15 cellular contexts compared by ENCODE assay signal in genomic region chr21:34148826-34149558, GRCh38.
DNase-seq lines count a peak whose midpoint lies in the region; ATAC-seq and TF ChIP-seq lines count a peak whose summit lies in the region.
"Had no signal": no experiment of that assay in that cellular context is flagged by ENCODE, and none has a peak within 500 bp of the region (broad histone marks: within the 10 kb centered on the region; RNA-seq: fewer than 3 reads in every experiment).

No MANE protein-coding gene starts in this region.

- no peak for DNase-seq in GM23338 (ENCODE audit: low spot score)
- DNase-seq in ascending aorta (ENCODE audit: low spot score in 2 of 2): no peak
- DNase-seq in medulla oblongata (ENCODE audit: extremely low spot score): peak; percentile 75
- DNase-seq in sciatic nerve (ENCODE audit: low spot score): no peak
- no peak for DNase-seq in NCI-H1092 treated with DMSO at 0.1 percent for 48 hours (lab: John Stamatoyannopoulos, UW)
- DNase-seq in NCI-H2107 (lab: John Stamatoyannopoulos, UW): no peak
- DNase-seq in NCI-H2081 treated with DMSO at 0.1 percent for 48 hours (lab: John Stamatoyannopoulos, UW): no peak
- DNase-seq: ACHN; BE2C; CD8-positive, alpha-beta T cell; GF-D8; GM23248; NCI-H146; NCI-H446 had no signal

- H3K36me3 ChIP-seq in GM23338 (ENCODE audit: insufficient read depth): peaks cover 11% of the 10 kb centered on the region; the same call in 1 of the 2 replicates
- peaks cover 0 to 4% of the 10 kb centered on the region in 2 donors for H3K36me3 ChIP-seq in ascending aorta
- H3K36me3 ChIP-seq: BE2C had no signal

- no peaks in the 10 kb centered on the region; the same call in 1 of the 2 replicates for H3F3A ChIP-seq in GM23338 (replicated peaks; ENCODE audit: low read depth)

- no peaks in the 10 kb centered on the region for H3K4me1 Mint-ChIP-seq in GM23338

- peaks cover 30% of the 10 kb centered on the region for H3K9me3 Mint-ChIP-seq in GM23338
- H3K9me3 Mint-ChIP-seq: CD8-positive, alpha-beta T cell had no signal

- peaks cover 3% of the 10 kb centered on the region; the same call in 1 of the 2 replicates for H3K79me2 ChIP-seq in GM23338 (replicated peaks; ENCODE audit: insufficient read depth)

- no peak overlapping the region for H3K4me2 ChIP-seq in GM23338

- TF ChIP-seq CTCF in GM23338 (conservative IDR thresholded peaks at IDR 0.05; ENCODE audit: low read depth in 2 of 2) (no peak), ascending aorta (IDR thresholded peaks at IDR 0.05) (no peak)

- peaks cover 53% of the 10 kb centered on the region for H3K36me3 Mint-ChIP-seq in GM23338 (ENCODE audit: low read depth)

- H2AFZ ChIP-seq in GM23338: no peak overlapping the region
- H2AFZ ChIP-seq: GM23248 had no signal

- H3K4me3 ChIP-seq in GM23338 (no peak overlapping the region), ascending aorta (no peak overlapping the region)
- H3K4me3 ChIP-seq: GM23248 had no signal

- H3K9me3 ChIP-seq in ascending aorta: no peaks in the 10 kb centered on the region
- H3K9me3 ChIP-seq: BE2C had no signal

- no peaks in the 10 kb centered on the region for H4K20me1 ChIP-seq in GM23338 (replicated peaks; ENCODE audit: insufficient read depth)

- no peak overlapping the region for H3K27ac Mint-ChIP-seq in GM23338

- no peak for ATAC-seq in GM23338
- peak; percentile 74 for ATAC-seq in sciatic nerve
- no peak for ATAC-seq in HG03432 (IDR thresholded peaks at IDR 0.05; ENCODE audit: unreplicated experiment)
- ATAC-seq: CD8-positive, alpha-beta T cell had no signal

- no peaks in the 10 kb centered on the region for H3K9me2 ChIP-seq in GM23338 (ENCODE audit: insufficient read depth)

- intact Hi-C loops in ascending aorta (cut with DNase I): no loop called here
- intact Hi-C loops in sciatic nerve (cut with DNase I): no loop called here

- H3K27me3 Mint-ChIP-seq in GM23338 (ENCODE audit: insufficient read depth, low read depth, poor library complexity): peaks cover 9% of the 10 kb centered on the region

- H3K27me3 ChIP-seq in GM23338 (ENCODE audit: insufficient read depth): no peaks in the 10 kb centered on the region
- H3K27me3 ChIP-seq in ascending aorta: no peaks in the 10 kb centered on the region
- H3K27me3 ChIP-seq: BE2C had no signal

- H3K27ac ChIP-seq in GM23338 (ENCODE audit: low read depth) (peak overlapping the region; percentile 55; the same call in 1 of the 2 replicates), ascending aorta (peak overlapping the region; percentile 1 to 49)
- H3K27ac ChIP-seq: GM23248 had no signal

- H3K4me1 ChIP-seq in GM23338 (ENCODE audit: insufficient read depth): no peaks in the 10 kb centered on the region
- H3K4me1 ChIP-seq in ascending aorta: peaks cover 9 to 43% of the 10 kb centered on the region in 2 donors
- H3K4me1 ChIP-seq: BE2C had no signal

- H3K4me3 Mint-ChIP-seq in GM23338: no peak overlapping the region
- H3K4me3 Mint-ChIP-seq: CD8-positive, alpha-beta T cell had no signal

TF ChIP-seq in GM23338, 12 proteins besides CTCF, POLR2A, EP300 and RAD21 (continues in another document):
- TF ChIP-seq, protein P1, sequence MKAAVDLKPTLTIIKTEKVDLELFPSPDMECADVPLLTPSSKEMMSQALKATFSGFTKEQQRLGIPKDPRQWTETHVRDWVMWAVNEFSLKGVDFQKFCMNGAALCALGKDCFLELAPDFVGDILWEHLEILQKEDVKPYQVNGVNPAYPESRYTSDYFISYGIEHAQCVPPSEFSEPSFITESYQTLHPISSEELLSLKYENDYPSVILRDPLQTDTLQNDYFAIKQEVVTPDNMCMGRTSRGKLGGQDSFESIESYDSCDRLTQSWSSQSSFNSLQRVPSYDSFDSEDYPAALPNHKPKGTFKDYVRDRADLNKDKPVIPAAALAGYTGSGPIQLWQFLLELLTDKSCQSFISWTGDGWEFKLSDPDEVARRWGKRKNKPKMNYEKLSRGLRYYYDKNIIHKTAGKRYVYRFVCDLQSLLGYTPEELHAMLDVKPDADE (IDR thresholded peaks at IDR 0.05): no peak
- no peak for TF ChIP-seq STAT1 (IDR thresholded peaks at IDR 0.05; ENCODE audit: unreplicated experiment)
- no peak for TF ChIP-seq ZNF331 (CRISPR knock-in tag; IDR thresholded peaks at IDR 0.05; ENCODE audit: low read depth)
- no peak for TF ChIP-seq EZH2phosphoT487 (IDR thresholded peaks at IDR 0.05; ENCODE audit: unreplicated experiment)
- TF ChIP-seq POLR2AphosphoS5 (IDR thresholded peaks at IDR 0.05; ENCODE audit: low read depth): no peak
- TF ChIP-seq NANOG (IDR thresholded peaks at IDR 0.05; ENCODE audit: borderline replicate concordance): no peak
- no peak for TF ChIP-seq CREB1 (CRISPR knock-in tag; IDR thresholded peaks at IDR 0.05; ENCODE audit: low read depth)
- TF ChIP-seq, protein P2, sequence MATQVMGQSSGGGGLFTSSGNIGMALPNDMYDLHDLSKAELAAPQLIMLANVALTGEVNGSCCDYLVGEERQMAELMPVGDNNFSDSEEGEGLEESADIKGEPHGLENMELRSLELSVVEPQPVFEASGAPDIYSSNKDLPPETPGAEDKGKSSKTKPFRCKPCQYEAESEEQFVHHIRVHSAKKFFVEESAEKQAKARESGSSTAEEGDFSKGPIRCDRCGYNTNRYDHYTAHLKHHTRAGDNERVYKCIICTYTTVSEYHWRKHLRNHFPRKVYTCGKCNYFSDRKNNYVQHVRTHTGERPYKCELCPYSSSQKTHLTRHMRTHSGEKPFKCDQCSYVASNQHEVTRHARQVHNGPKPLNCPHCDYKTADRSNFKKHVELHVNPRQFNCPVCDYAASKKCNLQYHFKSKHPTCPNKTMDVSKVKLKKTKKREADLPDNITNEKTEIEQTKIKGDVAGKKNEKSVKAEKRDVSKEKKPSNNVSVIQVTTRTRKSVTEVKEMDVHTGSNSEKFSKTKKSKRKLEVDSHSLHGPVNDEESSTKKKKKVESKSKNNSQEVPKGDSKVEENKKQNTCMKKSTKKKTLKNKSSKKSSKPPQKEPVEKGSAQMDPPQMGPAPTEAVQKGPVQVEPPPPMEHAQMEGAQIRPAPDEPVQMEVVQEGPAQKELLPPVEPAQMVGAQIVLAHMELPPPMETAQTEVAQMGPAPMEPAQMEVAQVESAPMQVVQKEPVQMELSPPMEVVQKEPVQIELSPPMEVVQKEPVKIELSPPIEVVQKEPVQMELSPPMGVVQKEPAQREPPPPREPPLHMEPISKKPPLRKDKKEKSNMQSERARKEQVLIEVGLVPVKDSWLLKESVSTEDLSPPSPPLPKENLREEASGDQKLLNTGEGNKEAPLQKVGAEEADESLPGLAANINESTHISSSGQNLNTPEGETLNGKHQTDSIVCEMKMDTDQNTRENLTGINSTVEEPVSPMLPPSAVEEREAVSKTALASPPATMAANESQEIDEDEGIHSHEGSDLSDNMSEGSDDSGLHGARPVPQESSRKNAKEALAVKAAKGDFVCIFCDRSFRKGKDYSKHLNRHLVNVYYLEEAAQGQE (IDR thresholded peaks at IDR 0.05; ENCODE audit: unreplicated experiment): no peak
